In genomic region chr20:16378122-16378521, GRCh38 we compare ENCODE assay signal across 7 cellular contexts.
"Had no signal": no experiment of that assay in that cellular context is flagged by ENCODE, and none has a peak within 500 bp of the region (broad histone marks: within the 10 kb centered on the region; RNA-seq: fewer than 3 reads in every experiment).

No MANE protein-coding gene starts in this region.

- FAIRE-seq: G401.6, GM12891, GM12892, GM18507, GM19239 had no signal

- DNase-seq: GDM1, GF-D8 had no signal
